Comparison of ENCODE assay signal across 8 cellular contexts in the genomic region with DNA sequence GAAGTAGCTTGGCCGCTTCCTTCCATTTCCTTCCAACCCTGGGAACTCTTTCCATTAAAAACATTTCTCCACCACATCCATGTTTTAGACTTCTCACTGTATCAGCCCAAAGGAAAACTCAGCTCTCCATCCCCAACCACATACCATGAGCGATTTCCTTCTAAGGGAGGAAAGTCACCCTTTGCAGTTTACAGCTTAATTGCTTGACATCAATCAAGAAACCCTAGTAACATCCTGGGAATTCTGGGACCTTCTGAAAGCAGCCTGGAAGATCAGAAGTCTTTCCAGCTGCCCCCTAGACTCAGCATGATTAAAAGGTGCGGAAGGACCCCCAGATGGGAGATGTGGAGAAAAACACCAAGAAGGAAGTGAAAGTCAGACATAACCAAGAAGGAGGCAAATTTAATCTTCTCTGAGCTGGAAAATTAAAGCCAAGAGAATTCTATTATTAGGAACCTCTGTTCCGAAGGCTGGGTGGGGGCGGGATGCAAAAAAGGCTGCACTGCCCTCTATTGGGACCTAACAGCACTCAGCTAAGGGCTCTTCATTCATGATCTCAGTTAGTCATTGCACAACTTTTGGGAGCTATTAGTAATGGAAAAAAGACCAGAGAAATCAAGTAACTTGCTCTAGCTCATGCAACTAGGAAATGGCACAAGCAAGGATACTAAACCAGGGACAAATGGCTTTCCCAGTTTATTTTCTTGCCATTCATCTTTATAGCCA.
DNase-seq lines count a peak whose midpoint lies in the region; ATAC-seq and TF ChIP-seq lines count a peak whose summit lies in the region.

No MANE protein-coding gene starts in this region.

- H3K27ac ChIP-seq in Panc1 (ENCODE audit: low read length), result no peak overlapping the region
- H3K27ac ChIP-seq in neural cell (ENCODE audit: low read length), result no peak overlapping the region

- no peaks in the 10 kb centered on the region for H3K79me2 ChIP-seq in neural cell (replicated peaks; ENCODE audit: insufficient read depth, low read length)

- H3K4me3 ChIP-seq in BE2C (ENCODE audit: low read depth, low read length) (no peak overlapping the region), Panc1 (ENCODE audit: low read depth in 2 of 2, low read length in 2 of 2) (no peak overlapping the region), neural cell (ENCODE audit: low read length) (no peak overlapping the region)

- TF ChIP-seq EP300 in neural cell (conservative IDR thresholded peaks at IDR 0.05; ENCODE audit: poor library complexity, severe bottlenecking), result no peak

- TF ChIP-seq CTCF in BE2C (IDR thresholded peaks at IDR 0.05; ENCODE audit: low read depth, low read length) (peak; percentile 80), Panc1 (IDR thresholded peaks at IDR 0.05) (peak; percentile 74), neural cell (IDR thresholded peaks at IDR 0.05; ENCODE audit: poor library complexity, severe bottlenecking) (peak; percentile 51)

- intact Hi-C loops in Panc1 (cut with micrococcal nuclease; ENCODE audit: unreplicated experiment), result no loop called here

- H3K9me3 ChIP-seq in BE2C (no peaks in the 10 kb centered on the region), Panc1 (ENCODE audit: control insufficient read depth, insufficient read depth, low read depth, low read length) (no peaks in the 10 kb centered on the region), neural cell (ENCODE audit: low read length) (no peaks in the 10 kb centered on the region)

- peak overlapping the region; percentile 2 for H2AFZ ChIP-seq in neural cell (ENCODE audit: low read depth, low read length)

- peak; percentile 53 for TF ChIP-seq RAD21 in neural cell (conservative IDR thresholded peaks at IDR 0.05)

- H3K4me1 ChIP-seq in BE2C (no peaks in the 10 kb centered on the region), Panc1 (ENCODE audit: control insufficient read depth, insufficient read depth, low read length) (no peaks in the 10 kb centered on the region)

- no TSS peak for BruUV-seq in Panc1 (replicated peaks; lab: Mats Ljungman, UMichigan)

- POLR2A ChIA-PET in Panc1 (lab: Charles Lee), result no interaction called here

- DNase-seq in BE2C, result peak; percentile 40
- DNase-seq in H4 (ENCODE audit: low spot score), result peak; percentile 81
- DNase-seq in Panc1 (ENCODE audit: low read depth, low spot score), result no peak

- no peaks in the 10 kb centered on the region for H3F3A ChIP-seq in neural cell (ENCODE audit: insufficient read depth, low read length, poor library complexity, severe bottlenecking)

- peak; percentile 71; the same call in 1 of the 2 replicates for ATAC-seq in Panc1
- peak; percentile 93 for ATAC-seq in esophagus mucosa
- ATAC-seq in HG03175 (IDR thresholded peaks at IDR 0.05; ENCODE audit: unreplicated experiment), result no peak
- ATAC-seq in HG03354 (IDR thresholded peaks at IDR 0.05; ENCODE audit: poor library complexity, severe bottlenecking, unreplicated experiment), result no peak
- ATAC-seq in HG02571 (IDR thresholded peaks at IDR 0.05; ENCODE audit: unreplicated experiment), result no peak

- H3K36me3 ChIP-seq in BE2C, result no peaks in the 10 kb centered on the region
- H3K36me3 ChIP-seq in Panc1 (ENCODE audit: control insufficient read depth, insufficient read depth, low read length), result no peaks in the 10 kb centered on the region
- no peaks in the 10 kb centered on the region for H3K36me3 ChIP-seq in neural cell (ENCODE audit: insufficient read depth, low read length)

- no peak overlapping the region for H3K4me2 ChIP-seq in neural cell (ENCODE audit: low read length)

- no peak overlapping the region for H3K9ac ChIP-seq in neural cell (ENCODE audit: low read length)

- CTCF ChIA-PET in Panc1 (lab: Charles Lee), result interaction anchor here (0.5 to 1.2 kb wide), 6 partner anchors 13 to 591 kb away, joined by 3 to 9 read pairs (median 3); no protein-coding TSS in a partner anchor

- no peaks in the 10 kb centered on the region for H4K20me1 ChIP-seq in neural cell (ENCODE audit: insufficient read depth)

- H3K27me3 ChIP-seq in BE2C (no peaks in the 10 kb centered on the region), Panc1 (ENCODE audit: control insufficient read depth, insufficient read depth, low read length) (no peaks in the 10 kb centered on the region), neural cell (ENCODE audit: insufficient read depth, low read depth, low read length) (no peaks in the 10 kb centered on the region)

- in situ Hi-C loops in Panc1 (cut with HindIII; ENCODE audit: low pct_unique_long_range_greater_than_20kb, low sequenced_read_pairs), result no loop called here

- no peaks in the 10 kb centered on the region for H3K9me2 ChIP-seq in neural cell (ENCODE audit: insufficient read depth, low read length)

TF ChIP-seq in neural cell, 6 proteins besides CTCF, POLR2A, EP300 and RAD21:
- TF ChIP-seq EZH2 (IDR thresholded peaks at IDR 0.05; ENCODE audit: borderline replicate concordance, insufficient read depth, low read length, poor library complexity, severe bottlenecking), result no peak
- peak; percentile 46 for TF ChIP-seq SMC3 (conservative IDR thresholded peaks at IDR 0.05; ENCODE audit: poor library complexity)
- TF ChIP-seq, protein P1, sequence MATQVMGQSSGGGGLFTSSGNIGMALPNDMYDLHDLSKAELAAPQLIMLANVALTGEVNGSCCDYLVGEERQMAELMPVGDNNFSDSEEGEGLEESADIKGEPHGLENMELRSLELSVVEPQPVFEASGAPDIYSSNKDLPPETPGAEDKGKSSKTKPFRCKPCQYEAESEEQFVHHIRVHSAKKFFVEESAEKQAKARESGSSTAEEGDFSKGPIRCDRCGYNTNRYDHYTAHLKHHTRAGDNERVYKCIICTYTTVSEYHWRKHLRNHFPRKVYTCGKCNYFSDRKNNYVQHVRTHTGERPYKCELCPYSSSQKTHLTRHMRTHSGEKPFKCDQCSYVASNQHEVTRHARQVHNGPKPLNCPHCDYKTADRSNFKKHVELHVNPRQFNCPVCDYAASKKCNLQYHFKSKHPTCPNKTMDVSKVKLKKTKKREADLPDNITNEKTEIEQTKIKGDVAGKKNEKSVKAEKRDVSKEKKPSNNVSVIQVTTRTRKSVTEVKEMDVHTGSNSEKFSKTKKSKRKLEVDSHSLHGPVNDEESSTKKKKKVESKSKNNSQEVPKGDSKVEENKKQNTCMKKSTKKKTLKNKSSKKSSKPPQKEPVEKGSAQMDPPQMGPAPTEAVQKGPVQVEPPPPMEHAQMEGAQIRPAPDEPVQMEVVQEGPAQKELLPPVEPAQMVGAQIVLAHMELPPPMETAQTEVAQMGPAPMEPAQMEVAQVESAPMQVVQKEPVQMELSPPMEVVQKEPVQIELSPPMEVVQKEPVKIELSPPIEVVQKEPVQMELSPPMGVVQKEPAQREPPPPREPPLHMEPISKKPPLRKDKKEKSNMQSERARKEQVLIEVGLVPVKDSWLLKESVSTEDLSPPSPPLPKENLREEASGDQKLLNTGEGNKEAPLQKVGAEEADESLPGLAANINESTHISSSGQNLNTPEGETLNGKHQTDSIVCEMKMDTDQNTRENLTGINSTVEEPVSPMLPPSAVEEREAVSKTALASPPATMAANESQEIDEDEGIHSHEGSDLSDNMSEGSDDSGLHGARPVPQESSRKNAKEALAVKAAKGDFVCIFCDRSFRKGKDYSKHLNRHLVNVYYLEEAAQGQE (IDR thresholded peaks at IDR 0.05; ENCODE audit: borderline replicate concordance), result no peak
- TF ChIP-seq TAF1 (IDR thresholded peaks at IDR 0.05; ENCODE audit: low read depth), result no peak

Comparison
In these comparisons a context has a peak if more than half of its experiments do, and no peak if none do; other contexts are left out.
1. ATAC-seq: peak in Panc1 (single experiment) and esophagus mucosa (single experiment); none in HG03175 (single experiment), HG03354 (single experiment) and HG02571 (single experiment).
2. Peak in every context shown above with its lines, with median percentiles within 50 percentile points of each other: CTCF ChIP-seq.